In genomic region chr4:73851293-73851692, GRCh38 we compare ENCODE assay signal across 26 cellular contexts. TPM values are rescaled to one million over a fixed set of nuclear protein-coding genes. Genes with fewer than 3 reads are reported as not detected.
"Had no signal": no experiment of that assay in that cellular context is flagged by ENCODE, and none has a peak within 500 bp of the region (broad histone marks: within the 10 kb centered on the region; RNA-seq: fewer than 3 reads in every experiment).

No MANE protein-coding gene starts in this region.

- H3K9me3 ChIP-seq: ovary, psoas muscle, right lobe of liver, sigmoid colon, stomach, thoracic aorta, thyroid gland, tibial nerve, upper lobe of left lung, vagina had no signal

- H3K79me2 ChIP-seq: parathyroid adenoma had no signal

- H3K9ac ChIP-seq: neural progenitor cell, parathyroid adenoma had no signal

- H3K4me1 ChIP-seq: neural progenitor cell, parathyroid adenoma, psoas muscle, thyroid gland had no signal

- H3K27me3 ChIP-seq: ovary, right lobe of liver, sigmoid colon, thyroid gland, tibial nerve, upper lobe of left lung, vagina had no signal

- H3K4me2 ChIP-seq: neural progenitor cell had no signal

- FAIRE-seq: urothelium cell line had no signal

- H3K27ac ChIP-seq: neural progenitor cell, ovary, parathyroid adenoma, psoas muscle, right lobe of liver, sigmoid colon, stomach, thoracic aorta, thyroid gland, tibial nerve, upper lobe of left lung, vagina had no signal

- H3K36me3 ChIP-seq: neural progenitor cell, ovary, right lobe of liver, sigmoid colon, stomach, thoracic aorta, thyroid gland, tibial nerve, upper lobe of left lung, vagina had no signal

- H2AFZ ChIP-seq: neural progenitor cell, parathyroid adenoma had no signal

- H3K4me3 ChIP-seq: neural progenitor cell, ovary, psoas muscle, right lobe of liver, sigmoid colon, stomach, thoracic aorta, thyroid gland, tibial nerve, upper lobe of left lung, vagina had no signal

- DNase-seq: occipital lobe; ovary; posterior cingulate gyrus; psoas muscle; right cardiac atrium; right lobe of liver; sigmoid colon; small intestine; stimulated activated CD4-positive, alpha-beta T cell treated with anti-CD3 and anti-CD28 coated beads, Interleukin-15, amount 100 ng/mL, for 24 hours; stimulated activated CD4-positive, alpha-beta T cell treated with anti-CD3 and anti-CD28 coated beads, Interleukin-2, amount 100 ng/mL, for 24 hours; stimulated activated CD4-positive, alpha-beta T cell treated with anti-CD3 and anti-CD28 coated beads, Interleukin-2, amount 100 ng/mL, for 48 hours; stimulated activated CD4-positive, alpha-beta T cell treated with anti-CD3 and anti-CD28 coated beads, Interleukin-4, amount 100 ng/mL, for 24 hours; stimulated activated naive B cell treated with anti-CD40 and anti-IgM and Interleukin-4, amounts not matched to agents 10 μg/mL and 1 μg/mL and 100 μg/mL, for 72 hours; stimulated activated naive CD4-positive, alpha-beta T cell treated with Interleukin-2 at 50 U/mL for 16 hours; stomach; thyroid gland; trophoblast cell; upper lobe of left lung had no signal

- ATAC-seq: psoas muscle; right cardiac atrium; right lobe of liver; stimulated activated effector memory CD8-positive, alpha-beta T cell treated with anti-CD3 and anti-CD28 coated beads, Interleukin-12 subunit alpha, Interleukin-12 subunit beta, amount 100 ng/mL, for 72 hours; stimulated activated naive B cell treated with anti-CD40 and anti-IgM and Interleukin-4, amounts not matched to agents 10 μg/mL and 1 μg/mL and 100 μg/mL, for 72 hours had no signal

RNA-seq across cellular contexts. Expression of gene PF4V1, which starts 1.8 kb away (rescaled TPM):
- polyA plus RNA-seq: neural cell, ovary, right cardiac atrium, sigmoid colon, small intestine, stomach had no signal

RNA-seq across cellular contexts. Expression of gene CXCL6, which starts 14.8 kb away (rescaled TPM):
- polyA plus RNA-seq: neural cell had no signal

RNA-seq across cellular contexts. Expression of gene CXCL1, which starts 17.9 kb away (rescaled TPM):
- polyA plus RNA-seq: neural cell had no signal
